In the genomic region with DNA sequence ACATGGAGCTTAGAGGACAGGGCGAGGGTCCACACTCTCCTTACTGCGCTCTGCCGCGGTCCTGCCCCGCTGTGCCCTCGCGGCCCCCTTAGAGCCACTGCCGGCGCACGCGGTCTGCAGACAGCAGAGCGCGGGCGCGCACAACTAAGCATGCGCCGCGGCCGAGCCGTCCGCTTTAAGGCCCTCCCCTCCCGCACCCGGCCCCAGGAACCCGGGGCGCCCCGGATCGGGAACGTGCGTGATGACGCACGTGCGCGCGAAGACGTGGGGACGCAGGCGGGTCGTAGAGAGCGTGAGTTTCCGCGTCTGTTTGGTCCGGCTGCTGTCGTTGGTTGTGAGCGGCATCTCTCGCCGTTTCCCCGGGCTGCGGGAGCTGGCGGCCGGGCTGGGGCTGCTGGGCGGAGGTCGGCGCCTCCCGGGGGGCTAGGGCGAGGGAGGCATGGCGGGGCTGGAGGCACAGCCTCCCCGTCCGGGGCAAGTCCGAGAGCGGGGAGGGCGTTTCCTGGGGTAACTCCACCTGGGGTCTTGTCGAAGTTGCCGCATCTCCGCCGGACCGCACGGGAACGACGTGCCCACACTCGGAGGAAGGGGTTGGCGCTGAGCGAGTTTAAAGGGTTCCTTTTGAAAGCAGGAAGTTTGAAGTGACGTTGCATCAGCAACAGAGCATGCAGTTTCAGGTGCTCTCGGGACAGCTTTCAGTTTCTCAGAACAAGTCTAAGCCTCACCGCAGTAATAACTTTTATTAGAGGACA, we compare ENCODE assay signal across 8 cellular contexts. TPM values are rescaled to one million over a fixed set of nuclear protein-coding genes. Genes with fewer than 3 reads are reported as not detected.
DNase-seq lines count a peak whose midpoint lies in the region; ATAC-seq, FAIRE-seq and TF ChIP-seq lines count a peak whose summit lies in the region.

A gene with protein sequence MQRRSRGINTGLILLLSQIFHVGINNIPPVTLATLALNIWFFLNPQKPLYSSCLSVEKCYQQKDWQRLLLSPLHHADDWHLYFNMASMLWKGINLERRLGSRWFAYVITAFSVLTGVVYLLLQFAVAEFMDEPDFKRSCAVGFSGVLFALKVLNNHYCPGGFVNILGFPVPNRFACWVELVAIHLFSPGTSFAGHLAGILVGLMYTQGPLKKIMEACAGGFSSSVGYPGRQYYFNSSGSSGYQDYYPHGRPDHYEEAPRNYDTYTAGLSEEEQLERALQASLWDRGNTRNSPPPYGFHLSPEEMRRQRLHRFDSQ (plus strand): TSS at position 259 of the 752 bp plus-strand sequence. CDS start 28,640 bp downstream, outside the sequence.

- H3K4me3 ChIP-seq in psoas muscle = peak within 1 kb of the TSS; percentile 86

- in situ Hi-C loops in GM13976 (cut with MboI; ENCODE audit: low sequenced_read_pairs, unreplicated experiment) = no loop called here

- no peaks in the 10 kb centered on the region for H3K9me3 ChIP-seq in psoas muscle

- H3K27me3 ChIP-seq in psoas muscle (ENCODE audit: insufficient read depth in 3 of 3, low read length in 2 of 3) = no peaks in the 10 kb centered on the region

- no peaks in the 10 kb centered on the region for H3K36me3 ChIP-seq in psoas muscle (ENCODE audit: insufficient read depth in 1 of 2, low read depth in 1 of 2)

- intact Hi-C loops in left ventricle myocardium superior (cut with micrococcal nuclease) (loop anchor here (10.0 kb wide), 1 partner anchor 149 kb away; no protein-coding TSS in a partner anchor), psoas muscle (cut with DNase I) (loop anchor here in 1 of 2 donors (10.0 kb wide), 1 partner anchor 149 kb away; no protein-coding TSS in a partner anchor)

- TF ChIP-seq CTCF in GM13976 (IDR thresholded peaks at IDR 0.05; ENCODE audit: borderline replicate concordance, control extremely low read depth, extremely low read depth, insufficient read depth, missing control alignments) = no peak
- TF ChIP-seq CTCF in psoas muscle (IDR thresholded peaks at IDR 0.05) = no peak

- H3K27ac ChIP-seq in angular gyrus (ENCODE audit: low read depth, low read length) = peak within 1 kb of the TSS; percentile 82
- peak within 1 kb of the TSS; percentile 96 for H3K27ac ChIP-seq in psoas muscle

- FAIRE-seq in urothelium cell line (lab: Jason Lieb, UNC) = peak; percentile 84

- ATAC-seq in HG02852 (IDR thresholded peaks at IDR 0.05; ENCODE audit: unreplicated experiment) = peak; percentile 81
- peak; percentile 100 for ATAC-seq in left ventricle myocardium superior
- ATAC-seq in psoas muscle = peak; percentile 98 to 99 (median 98)

- DNase-seq in GM13976 (ENCODE audit: low spot score) = peak; percentile 95
- peak; percentile 94 for DNase-seq in NCI-H146 (lab: John Stamatoyannopoulos, UW)
- DNase-seq in T-helper 2 cell = peak; percentile 84 to 99 (median 90)
- peak; percentile 97 for DNase-seq in left ventricle myocardium superior
- peak; percentile 96 to 97 for DNase-seq in psoas muscle
- peak; percentile 95 for DNase-seq in urothelium cell line (ENCODE audit: low spot score)

- H3K4me1 ChIP-seq in psoas muscle = peaks cover 36% of the 10 kb centered on the region

- WGBS in psoas muscle, 3 donors = 0 to 1% (median 1%) methylated on average over 72 to 75 of the region's 75 CpGs

RNA-seq across cellular contexts. Expression of the gene that starts here (rescaled TPM):
- total RNA-seq in left ventricle myocardium superior = 29.8 TPM
- 10 to 100 TPM; 15.8 to 26.1 (median 20.1) TPM for total RNA-seq in psoas muscle
- 10 to 100 TPM in 1 of 3 donors, 1 to 10 TPM in 2; 6.7 to 24.5 (median 9.2) TPM for polyA plus RNA-seq in psoas muscle

Comparison
In these comparisons a context has a peak if more than half of its experiments do, and no peak if none do; other contexts are left out.
1. Peak in every context shown above with its lines: DNase-seq, ATAC-seq, H3K4me3 ChIP-seq and H3K27ac ChIP-seq.